ENCODE assay signal across 18 cellular contexts in genomic region chr1:17930635-17931034, GRCh38.
"Had no signal": no experiment of that assay in that cellular context is flagged by ENCODE, and none has a peak within 500 bp of the region (broad histone marks: within the 10 kb centered on the region; RNA-seq: fewer than 3 reads in every experiment).

No MANE protein-coding gene starts in this region.

- H3K9me3 ChIP-seq: breast epithelium, Peyer's patch had no signal

- H3K4me3 ChIP-seq: breast epithelium, K562, Peyer's patch had no signal

- H3K27me3 ChIP-seq: Peyer's patch had no signal

- DNase-seq: activated CD4-positive, alpha-beta T cell treated with anti-CD3 and anti-CD28 coated beads for 4 hours; activated CD8-positive, alpha-beta memory T cell treated with anti-CD3 and anti-CD28 coated beads, Interleukin-2, amount 50 U/mL, for 4 hours; activated CD8-positive, alpha-beta T cell treated with anti-CD3 and anti-CD28 coated beads for 36 hours; activated T-cell treated with anti-CD3 and anti-CD28 coated beads, Interleukin-2, amount 50 U/mL, for 72 hours; aorta; Karpas-422; MM.1S; NCI-H1105; NCI-H1436; NCI-H1694 treated with DMSO at 0.1 percent for 48 hours; NCI-H2029 treated with DMSO at 0.1 percent for 48 hours; NCI-H446; NCI-H524; Peyer's patch; SHP77 treated with DMSO at 0.1 percent for 48 hours had no signal

- H3K4me1 ChIP-seq: breast epithelium, Peyer's patch had no signal

- FAIRE-seq: K562 had no signal

- H3K27ac ChIP-seq: breast epithelium, Peyer's patch, RWPE1 had no signal

- H3K36me3 ChIP-seq: breast epithelium, Peyer's patch had no signal
